Comparison of ENCODE assay signal across 19 cellular contexts in genomic region chr5:11013793-11014192, GRCh38.
"Had no signal": no experiment of that assay in that cellular context is flagged by ENCODE, and none has a peak within 500 bp of the region (broad histone marks: within the 10 kb centered on the region; RNA-seq: fewer than 3 reads in every experiment).

No MANE protein-coding gene starts in this region.

- ATAC-seq: esophagus mucosa; gastrocnemius medialis; naive thymus-derived CD4-positive, alpha-beta T cell; stimulated activated naive CD8-positive, alpha-beta T cell treated with anti-CD3 and anti-CD28 coated beads, Interleukin-15, Interleukin-2, amounts not matched to agents 100 U/mL and 50 U/mL, for 24 hours had no signal

- H3K4me2 ChIP-seq: hepatocyte, smooth muscle cell had no signal

- H3K4me1 ChIP-seq: gastrocnemius medialis, tibial artery, upper lobe of left lung, vagina had no signal

- H3K27me3 ChIP-seq: gastrocnemius medialis, hepatocyte, neutrophil, tibial artery, upper lobe of left lung, vagina had no signal

- H3K27ac ChIP-seq: gastrocnemius medialis, hepatocyte, neutrophil, tibial artery, upper lobe of left lung, vagina had no signal

- H3K36me3 ChIP-seq: gastrocnemius medialis, neutrophil, tibial artery, upper lobe of left lung, vagina had no signal

- H3K36me3 Mint-ChIP-seq: naive thymus-derived CD4-positive, alpha-beta T cell had no signal

- DNase-seq: effector memory CD4-positive, alpha-beta T cell; gastrocnemius medialis; glutamatergic neuron; kidney; left cardiac atrium; mammary epithelial cell; nephron progenitor cell; posterior cingulate gyrus; right cardiac atrium; stimulated activated CD4-positive, alpha-beta T cell treated with anti-CD3 and anti-CD28 coated beads, Interleukin-2, amount 100 ng/mL, for 48 hours; stimulated activated naive CD8-positive, alpha-beta T cell treated with anti-CD3 and anti-CD28 coated beads, Interleukin-15, Interleukin-2, amounts not matched to agents 100 U/mL and 50 U/mL, for 24 hours; tibial artery; upper lobe of left lung had no signal

- H3K4me3 ChIP-seq: gastrocnemius medialis, hepatocyte, smooth muscle cell, tibial artery, upper lobe of left lung, vagina had no signal

- H3K9me3 ChIP-seq: gastrocnemius medialis, neutrophil, tibial artery, upper lobe of left lung, vagina had no signal

- H2AFZ ChIP-seq: hepatocyte had no signal

- H3K27ac Mint-ChIP-seq: naive thymus-derived CD4-positive, alpha-beta T cell; nephron progenitor cell had no signal

- H3K4me3 Mint-ChIP-seq: naive thymus-derived CD4-positive, alpha-beta T cell; nephron progenitor cell had no signal
